ENCODE assay signal across 8 cellular contexts in genomic region chrX:65750674-65751469, GRCh38.
DNase-seq lines count a peak whose midpoint lies in the region; ATAC-seq and TF ChIP-seq lines count a peak whose summit lies in the region.

No MANE protein-coding gene starts in this region.

- H3K27ac ChIP-seq in upper lobe of right lung: no peak overlapping the region

- no peaks in the 10 kb centered on the region for H3K9me3 ChIP-seq in upper lobe of right lung

- DNase-seq in stimulated activated CD4-positive, alpha-beta T cell treated with anti-CD3 and anti-CD28 coated beads, Interleukin-15, amount 100 ng/mL, for 24 hours: peak; percentile 53
- DNase-seq in stimulated activated CD4-positive, alpha-beta T cell treated with anti-CD3 and anti-CD28 coated beads, Interleukin-12 subunit alpha, Interleukin-12 subunit beta, amount 100 ng/mL, for 4 hours: no peak
- peak; percentile 4 for DNase-seq in activated CD4-positive, alpha-beta T cell treated with anti-CD3 and anti-CD28 coated beads, Interleukin-2, amount 50 U/mL, for 1 hour
- no peak for DNase-seq in NCI-H446 treated with DMSO at 0.1 percent for 48 hours (lab: John Stamatoyannopoulos, UW)
- DNase-seq in NCI-H1930 (lab: John Stamatoyannopoulos, UW): no peak
- no peak for DNase-seq in upper lobe of right lung
- DNase-seq in effector CD8-positive, alpha-beta T cell (lab: John Stamatoyannopoulos, UW): no peak

- no peak overlapping the region for H3K4me3 ChIP-seq in upper lobe of right lung

- no peaks in the 10 kb centered on the region for H3K27me3 ChIP-seq in upper lobe of right lung

- no peak for TF ChIP-seq CTCF in upper lobe of right lung (IDR thresholded peaks at IDR 0.05)

- no peaks in the 10 kb centered on the region for H3K36me3 ChIP-seq in upper lobe of right lung

- intact Hi-C loops in upper lobe of right lung (cut with DNase I): no loop called here

- H3K4me1 ChIP-seq in upper lobe of right lung: no peaks in the 10 kb centered on the region

- peak; percentile 90 for ATAC-seq in HG03175 (IDR thresholded peaks at IDR 0.05; ENCODE audit: unreplicated experiment)
- no peak for ATAC-seq in upper lobe of right lung

Comparison
In these comparisons a context has a peak if more than half of its experiments do, and no peak if none do; other contexts are left out.
1. DNase-seq: peak in stimulated activated CD4-positive, alpha-beta T cell treated with anti-CD3 and anti-CD28 coated beads, Interleukin-15, amount 100 ng/mL, for 24 hours (single experiment) and activated CD4-positive, alpha-beta T cell treated with anti-CD3 and anti-CD28 coated beads, Interleukin-2, amount 50 U/mL, for 1 hour (single experiment); none in stimulated activated CD4-positive, alpha-beta T cell treated with anti-CD3 and anti-CD28 coated beads, Interleukin-12 subunit alpha, Interleukin-12 subunit beta, amount 100 ng/mL, for 4 hours (single experiment), NCI-H446 treated with DMSO at 0.1 percent for 48 hours (single experiment), NCI-H1930 (0 of 2), upper lobe of right lung (single experiment) and effector CD8-positive, alpha-beta T cell (single experiment).